In genomic region chr22:25996669-25997068, GRCh38 we compare ENCODE assay signal across 1 cellular context.
TF ChIP-seq lines count a peak whose summit lies in the region.

No MANE protein-coding gene starts in this region.

TF ChIP-seq in GM12878, 131 proteins besides CTCF, POLR2A, EP300 and RAD21 (continued from another document):
- TF ChIP-seq ZBTB33 (IDR thresholded peaks at IDR 0.05) (no peak), MTA3 (IDR thresholded peaks at IDR 0.05; ENCODE audit: borderline replicate concordance, low read length) (no peak), GABPA (IDR thresholded peaks at IDR 0.05; ENCODE audit: low read depth) (no peak), SPI1 (IDR thresholded peaks at IDR 0.05; ENCODE audit: borderline replicate concordance, insufficient read depth, low read depth, low read length) (peak; percentile 34; the same call in 1 of the 2 replicates), JUND (IDR thresholded peaks at IDR 0.05; ENCODE audit: low read depth, low read length) (no peak), IKZF2 (IDR thresholded peaks at IDR 0.05) (peak; percentile 74; a peak in 2 of 4 replicates), NR2F1 (conservative IDR thresholded peaks at IDR 0.05) (no peak), NFXL1 (IDR thresholded peaks at IDR 0.05; ENCODE audit: borderline replicate concordance) (no peak), SUZ12 (IDR thresholded peaks at IDR 0.05; ENCODE audit: unreplicated experiment) (no peak), KLF5 (IDR thresholded peaks at IDR 0.05; ENCODE audit: partially characterized antibody) (no peak), SRF (IDR thresholded peaks at IDR 0.05; ENCODE audit: low read depth in 2 of 2, low read length in 2 of 2) (no peak), ZSCAN29 (IDR thresholded peaks at IDR 0.05) (no peak), IRF5 (IDR thresholded peaks at IDR 0.05; ENCODE audit: borderline replicate concordance) (no peak), RAD51 (IDR thresholded peaks at IDR 0.05) (no peak), CHD1 (IDR thresholded peaks at IDR 0.05; ENCODE audit: low read depth, low read length) (no peak), YBX1 (IDR thresholded peaks at IDR 0.05) (no peak), DPF2 (IDR thresholded peaks at IDR 0.05) (0 out of 2 replicates have a peak, but pooled peaks have one; percentile 21), ZNF24 (IDR thresholded peaks at IDR 0.05) (no peak)
- TF ChIP-seq, protein P1, sequence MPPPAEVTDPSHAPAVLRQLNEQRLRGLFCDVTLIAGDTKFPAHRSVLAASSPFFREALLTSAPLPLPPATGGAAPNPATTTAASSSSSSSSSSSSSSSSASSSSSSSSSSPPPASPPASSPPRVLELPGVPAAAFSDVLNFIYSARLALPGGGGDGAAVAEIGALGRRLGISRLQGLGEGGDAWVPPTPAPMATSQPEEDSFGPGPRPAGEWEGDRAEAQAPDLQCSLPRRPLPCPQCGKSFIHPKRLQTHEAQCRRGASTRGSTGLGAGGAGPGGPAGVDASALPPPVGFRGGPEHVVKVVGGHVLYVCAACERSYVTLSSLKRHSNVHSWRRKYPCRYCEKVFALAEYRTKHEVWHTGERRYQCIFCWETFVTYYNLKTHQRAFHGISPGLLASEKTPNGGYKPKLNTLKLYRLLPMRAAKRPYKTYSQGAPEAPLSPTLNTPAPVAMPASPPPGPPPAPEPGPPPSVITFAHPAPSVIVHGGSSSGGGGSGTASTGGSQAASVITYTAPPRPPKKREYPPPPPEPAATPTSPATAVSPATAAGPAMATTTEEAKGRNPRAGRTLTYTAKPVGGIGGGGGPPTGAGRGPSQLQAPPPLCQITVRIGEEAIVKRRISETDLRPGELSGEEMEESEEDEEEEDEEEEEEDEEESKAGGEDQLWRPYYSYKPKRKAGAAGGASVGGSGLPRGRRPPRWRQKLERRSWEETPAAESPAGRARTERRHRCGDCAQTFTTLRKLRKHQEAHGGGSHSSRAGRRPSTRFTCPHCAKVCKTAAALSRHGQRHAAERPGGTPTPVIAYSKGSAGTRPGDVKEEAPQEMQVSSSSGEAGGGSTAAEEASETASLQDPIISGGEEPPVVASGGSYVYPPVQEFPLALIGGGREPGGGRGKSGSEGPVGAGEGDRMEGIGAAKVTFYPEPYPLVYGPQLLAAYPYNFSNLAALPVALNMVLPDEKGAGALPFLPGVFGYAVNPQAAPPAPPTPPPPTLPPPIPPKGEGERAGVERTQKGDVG (CRISPR knock-in tag; IDR thresholded peaks at IDR 0.05), result no peak
- TF ChIP-seq, protein P2, sequence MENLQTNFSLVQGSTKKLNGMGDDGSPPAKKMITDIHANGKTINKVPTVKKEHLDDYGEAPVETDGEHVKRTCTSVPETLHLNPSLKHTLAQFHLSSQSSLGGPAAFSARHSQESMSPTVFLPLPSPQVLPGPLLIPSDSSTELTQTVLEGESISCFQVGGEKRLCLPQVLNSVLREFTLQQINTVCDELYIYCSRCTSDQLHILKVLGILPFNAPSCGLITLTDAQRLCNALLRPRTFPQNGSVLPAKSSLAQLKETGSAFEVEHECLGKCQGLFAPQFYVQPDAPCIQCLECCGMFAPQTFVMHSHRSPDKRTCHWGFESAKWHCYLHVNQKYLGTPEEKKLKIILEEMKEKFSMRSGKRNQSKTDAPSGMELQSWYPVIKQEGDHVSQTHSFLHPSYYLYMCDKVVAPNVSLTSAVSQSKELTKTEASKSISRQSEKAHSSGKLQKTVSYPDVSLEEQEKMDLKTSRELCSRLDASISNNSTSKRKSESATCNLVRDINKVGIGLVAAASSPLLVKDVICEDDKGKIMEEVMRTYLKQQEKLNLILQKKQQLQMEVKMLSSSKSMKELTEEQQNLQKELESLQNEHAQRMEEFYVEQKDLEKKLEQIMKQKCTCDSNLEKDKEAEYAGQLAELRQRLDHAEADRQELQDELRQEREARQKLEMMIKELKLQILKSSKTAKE (IDR thresholded peaks at IDR 0.05; ENCODE audit: low read depth, poor library complexity, severe bottlenecking), result no peak
